ENCODE assay signal across 9 cellular contexts in genomic region chr16:8850279-8850885, GRCh38. TPM values are rescaled to one million over a fixed set of nuclear protein-coding genes. Genes with fewer than 3 reads are reported as not detected.
DNase-seq lines count a peak whose midpoint lies in the region; ATAC-seq and TF ChIP-seq lines count a peak whose summit lies in the region.
"Had no signal": no experiment of that assay in that cellular context is flagged by ENCODE, and none has a peak within 500 bp of the region (broad histone marks: within the 10 kb centered on the region; RNA-seq: fewer than 3 reads in every experiment).

No MANE protein-coding gene starts in this region.

- peaks cover 23% of the 10 kb centered on the region for H3F3A ChIP-seq in neural progenitor cell (ENCODE audit: low read depth)

- peak overlapping the region in 2 of 3 donors; percentile 76 to 78 for H3K27ac Mint-ChIP-seq in IgD-negative memory B cell
- H3K27ac Mint-ChIP-seq in neural progenitor cell: no peak overlapping the region

- no peak for TF ChIP-seq POLR2A in testis (IDR thresholded peaks at IDR 0.05)

- H4K20me1 ChIP-seq in neural progenitor cell (ENCODE audit: low read depth): peaks cover 28% of the 10 kb centered on the region

- 59 to 70% methylated on average over 7 to 11 of the region's 11 CpGs for WGBS in testis, 2 donors

- peaks cover 14% of the 10 kb centered on the region for H3K79me2 ChIP-seq in neural progenitor cell (ENCODE audit: low read depth)

- H3K4me2 ChIP-seq in neural progenitor cell: no peak overlapping the region

- H3K36me3 Mint-ChIP-seq in IgD-negative memory B cell (peaks cover 5% of the 10 kb centered on the region), neural progenitor cell (peaks cover 31% of the 10 kb centered on the region)

- H3K27me3 ChIP-seq in neural progenitor cell (no peaks in the 10 kb centered on the region), testis (no peaks in the 10 kb centered on the region)

- H3K9me3 Mint-ChIP-seq in IgD-negative memory B cell (no peaks in the 10 kb centered on the region), neural progenitor cell (no peaks in the 10 kb centered on the region)

- H3K4me3 Mint-ChIP-seq in IgD-negative memory B cell: peak overlapping the region in 1 of 4 donors; percentile 65
- H3K4me3 Mint-ChIP-seq in neural progenitor cell: no peak overlapping the region

- intact Hi-C loops in testis (cut with DNase I; ENCODE audit: low total_unique reads): no loop called here

- no peaks in the 10 kb centered on the region for H3K36me3 ChIP-seq in neural progenitor cell
- H3K36me3 ChIP-seq in testis (ENCODE audit: low read depth, missing control alignments): no peaks in the 10 kb centered on the region

- no peak overlapping the region for H3K9ac ChIP-seq in neural progenitor cell

- TF ChIP-seq CTCF in AG10803 (conservative IDR thresholded peaks at IDR 0.05; ENCODE audit: low read length) (no peak), neural progenitor cell (IDR thresholded peaks at IDR 0.05) (no peak), testis (IDR thresholded peaks at IDR 0.05) (no peak)

- H3K9me3 ChIP-seq in neural progenitor cell (ENCODE audit: low read depth): no peaks in the 10 kb centered on the region
- H3K9me3 ChIP-seq in testis: no peaks in the 10 kb centered on the region

- DNase-seq in AG10803 (ENCODE audit: low read depth): peak; percentile 80
- peak; percentile 83 for DNase-seq in amniotic epithelial cell (ENCODE audit: low read depth)
- DNase-seq in left lobe of liver (ENCODE audit: low spot score): peak; percentile 85
- DNase-seq in neural progenitor cell (ENCODE audit: low spot score): no peak
- DNase-seq in NCI-H748 (lab: John Stamatoyannopoulos, UW; ENCODE audit: unreplicated experiment): no peak
- DNase-seq in testis: no peak

- no peak overlapping the region for H3K27ac ChIP-seq in neural progenitor cell
- H3K27ac ChIP-seq in testis: peak overlapping the region in 1 of 2 donors; percentile 47

- H3K4me3 ChIP-seq in AG10803 (ENCODE audit: low read length) (no peak overlapping the region), neural progenitor cell (no peak overlapping the region), testis (no peak overlapping the region)

- peaks cover 3 to 15% (median 4%) of the 10 kb centered on the region in 3 donors for H3K4me1 Mint-ChIP-seq in IgD-negative memory B cell
- peaks cover 16% of the 10 kb centered on the region for H3K4me1 Mint-ChIP-seq in neural progenitor cell

- H3K27me3 Mint-ChIP-seq in IgD-negative memory B cell (no peaks in the 10 kb centered on the region), neural progenitor cell (ENCODE audit: insufficient read depth, low read depth) (peaks cover 7% of the 10 kb centered on the region)

- H2AFZ ChIP-seq in neural progenitor cell (replicated peaks): no peak overlapping the region

- ATAC-seq in left lobe of liver: peak; percentile 81
- ATAC-seq in GM18907 (IDR thresholded peaks at IDR 0.05; ENCODE audit: unreplicated experiment): no peak

- H3K4me1 ChIP-seq in neural progenitor cell (no peaks in the 10 kb centered on the region), testis (peaks cover 15% of the 10 kb centered on the region)

RNA-seq across cellular contexts. Expression of gene CARHSP1, which starts 18.4 kb away (rescaled TPM):
- polyA plus RNA-seq in IgD-negative memory B cell (36.4 TPM), testis (ENCODE audit: insufficient read depth, low read depth, low replicate concordance) (457 TPM)
- total RNA-seq in left lobe of liver (62.5 TPM), neural progenitor cell (ENCODE audit: low replicate concordance) (115 and 269 TPM in 2 replicates), testis (100 to 1,000 TPM; 241 to 437 TPM)

RNA-seq across cellular contexts. Expression of gene LITAFD, which starts 31.8 kb away (rescaled TPM):
- polyA plus RNA-seq in IgD-negative memory B cell (not detected), testis (ENCODE audit: insufficient read depth, low read depth, low replicate concordance) (10.5 TPM)
- total RNA-seq in left lobe of liver (not detected), neural progenitor cell (ENCODE audit: low replicate concordance) (not detected in 2 replicates), testis (1 to 10 TPM; 2.2 to 3.8 TPM)
- polyA plus RNA-seq: adipose tissue had no signal

RNA-seq across cellular contexts. Expression of gene PMM2, which starts 52.7 kb away (rescaled TPM):
- polyA plus RNA-seq in IgD-negative memory B cell (32.3 TPM), testis (ENCODE audit: insufficient read depth, low read depth, low replicate concordance) (15.4 TPM)
- total RNA-seq in left lobe of liver (22.9 TPM), neural progenitor cell (ENCODE audit: low replicate concordance) (12.5 and 22.2 TPM in 2 replicates), testis (10 to 100 TPM; 25.8 to 36.6 TPM)

RNA-seq across cellular contexts. Expression of gene TMEM186, which starts 52.9 kb away (rescaled TPM):
- polyA plus RNA-seq in IgD-negative memory B cell (11.3 TPM), testis (ENCODE audit: insufficient read depth, low read depth, low replicate concordance) (15.5 TPM)
- total RNA-seq in left lobe of liver (7.5 TPM), neural progenitor cell (ENCODE audit: low replicate concordance) (6.4 and 9.9 TPM in 2 replicates), testis (10 to 100 TPM; 11.6 to 14.3 TPM)

Comparison
In these comparisons a context has a peak if more than half of its experiments do, and no peak if none do; other contexts are left out.
1. DNase-seq: peak in AG10803 (single experiment), amniotic epithelial cell (single experiment) and left lobe of liver (single experiment); none in neural progenitor cell (single experiment), NCI-H748 (single experiment) and testis (single experiment).